Comparison of ENCODE assay signal across 12 cellular contexts in genomic region chr7:8277394-8277982, GRCh38. TPM values are rescaled to one million over a fixed set of nuclear protein-coding genes. Genes with fewer than 3 reads are reported as not detected.
A peak's percentile ranks its signal among the peaks of the same experiment; 100 is the strongest.
DNase-seq lines count a peak whose midpoint lies in the region; ATAC-seq, FAIRE-seq and TF ChIP-seq lines count a peak whose summit lies in the region.
"Had no signal": no experiment of that assay in that cellular context is flagged by ENCODE, and none has a peak within 500 bp of the region (broad histone marks: within the 10 kb centered on the region; RNA-seq: fewer than 3 reads in every experiment).

No MANE protein-coding gene starts in this region.

- H3K9me3 Mint-ChIP-seq in endothelial cell (ENCODE audit: unreplicated experiment), result no peaks in the 10 kb centered on the region
- H3K9me3 Mint-ChIP-seq: nephron had no signal

- no peak overlapping the region for H2AFZ ChIP-seq in keratinocyte (ENCODE audit: control insufficient read depth, low read length)

- no peaks in the 10 kb centered on the region for H3K36me3 ChIP-seq in keratinocyte (ENCODE audit: control insufficient read depth in 2 of 2, extremely low read depth in 1 of 2, insufficient read depth in 2 of 2, low read length in 2 of 2)
- H3K36me3 ChIP-seq in effector memory CD4-positive, alpha-beta T cell (ENCODE audit: control insufficient read depth, insufficient read depth, low read length), result no peaks in the 10 kb centered on the region

- peaks cover 3% of the 10 kb centered on the region for H3K27me3 ChIP-seq in HL-60 (ENCODE audit: insufficient read depth, poor library complexity, severe bottlenecking)
- no peaks in the 10 kb centered on the region for H3K27me3 ChIP-seq in keratinocyte (ENCODE audit: control insufficient read depth, extremely low read depth, insufficient read depth, low read length)
- H3K27me3 ChIP-seq in effector memory CD4-positive, alpha-beta T cell (replicated peaks; ENCODE audit: control insufficient read depth, insufficient read depth, low read length, poor library complexity, severe bottlenecking), result no peaks in the 10 kb centered on the region

- H3K9me3 ChIP-seq in keratinocyte (ENCODE audit: control insufficient read depth, low read depth, low read length), result no peaks in the 10 kb centered on the region
- no peaks in the 10 kb centered on the region for H3K9me3 ChIP-seq in effector memory CD4-positive, alpha-beta T cell (ENCODE audit: control insufficient read depth, low read length)

- DNase-seq in D721Med (ENCODE audit: insufficient read length, low spot score), result no peak
- DNase-seq in HL-60 (ENCODE audit: low read depth in 1 of 2, low spot score in 1 of 2), result no peak
- DNase-seq in RCC 7860 (ENCODE audit: low spot score), result peak; percentile 20
- DNase-seq in keratinocyte (ENCODE audit: low read depth, low spot score), result no peak
- DNase-seq in effector memory CD4-positive, alpha-beta T cell, result no peak
- DNase-seq in endothelial cell (ENCODE audit: low spot score), result no peak
- DNase-seq in NK-92 (lab: John Stamatoyannopoulos, UW; ENCODE audit: unreplicated experiment), result no peak
- DNase-seq: activated CD4-positive, alpha-beta T cell treated with anti-CD3 and anti-CD28 coated beads, Interleukin-2, amount 50 U/mL, for 4 hours; glutamatergic neuron; stimulated activated CD4-positive, alpha-beta T cell treated with anti-CD3 and anti-CD28 coated beads, Interleukin-4, amount 100 ng/mL, for 24 hours had no signal

- H3K4me3 ChIP-seq in HL-60 (replicated peaks; ENCODE audit: insufficient read depth, low read length) (no peak overlapping the region), keratinocyte (ENCODE audit: control insufficient read depth in 2 of 3, extremely low read depth in 1 of 3, insufficient read depth in 2 of 3, low read depth in 1 of 3, low read length in 3 of 3) (no peak overlapping the region)
- no peak overlapping the region for H3K4me3 ChIP-seq in effector memory CD4-positive, alpha-beta T cell (ENCODE audit: insufficient read depth, low read depth, low read length, poor library complexity, severe bottlenecking)

- no peaks in the 10 kb centered on the region for H3K4me1 ChIP-seq in keratinocyte (ENCODE audit: control insufficient read depth, extremely low read depth, insufficient read depth, low read length)
- H3K4me1 ChIP-seq in effector memory CD4-positive, alpha-beta T cell (ENCODE audit: control insufficient read depth, insufficient read depth, low read length, poor library complexity, severe bottlenecking), result no peaks in the 10 kb centered on the region

- TF ChIP-seq CTCF in D721Med (IDR thresholded peaks at IDR 0.05; ENCODE audit: insufficient read depth, missing control alignments) (peak; percentile 23), HL-60 (IDR thresholded peaks at IDR 0.05; ENCODE audit: insufficient read depth, low read length) (peak; percentile 28), keratinocyte (optimal IDR thresholded peaks at IDR 0.05 in 1 of 3, IDR thresholded peaks at IDR 0.05 in 1 of 3, conservative IDR thresholded peaks at IDR 0.05 in 1 of 3; ENCODE audit: extremely low read depth in 1 of 3, insufficient read depth in 2 of 3, low read length in 3 of 3) (peak; percentile 8 to 47 (median 31)), endothelial cell (IDR thresholded peaks at IDR 0.05; ENCODE audit: unreplicated experiment) (no peak)

- H3K9me1 ChIP-seq in keratinocyte (ENCODE audit: control insufficient read depth, extremely low read depth, insufficient read depth, low read length), result no peaks in the 10 kb centered on the region

- H3K27ac Mint-ChIP-seq in endothelial cell (ENCODE audit: unreplicated experiment), result no peak overlapping the region
- H3K27ac Mint-ChIP-seq: nephron had no signal

- no peak overlapping the region for H3K4me3 Mint-ChIP-seq in endothelial cell (ENCODE audit: unreplicated experiment)
- H3K4me3 Mint-ChIP-seq: nephron had no signal

- H3K79me2 ChIP-seq in keratinocyte (ENCODE audit: control insufficient read depth, insufficient read depth, low read length), result no peaks in the 10 kb centered on the region

- no peak overlapping the region for H3K4me2 ChIP-seq in keratinocyte (ENCODE audit: control insufficient read depth, extremely low read depth, insufficient read depth, low read depth, low read length)

- FAIRE-seq in D721Med (lab: Jason Lieb, UNC) (no peak), RCC 7860 (lab: Jason Lieb, UNC) (peak; percentile 34), keratinocyte (lab: Jason Lieb, UNC) (no peak)

- dilution Hi-C loops in keratinocyte (cut with MboI; ENCODE audit: extremely low pct_ligation_motif_present, low sequenced_read_pairs), result no loop called here

- H3K4me1 Mint-ChIP-seq in endothelial cell (ENCODE audit: unreplicated experiment), result peaks cover 7% of the 10 kb centered on the region
- H3K4me1 Mint-ChIP-seq: nephron had no signal

- H3K27ac ChIP-seq in HL-60 (replicated peaks) (no peak overlapping the region), keratinocyte (ENCODE audit: control insufficient read depth, insufficient read depth, low read length) (no peak overlapping the region)
- no peak overlapping the region for H3K27ac ChIP-seq in effector memory CD4-positive, alpha-beta T cell (ENCODE audit: insufficient read depth, low read length, poor library complexity, severe bottlenecking)

- H3K9ac ChIP-seq in keratinocyte (ENCODE audit: control insufficient read depth, extremely low read depth, insufficient read depth, low read length), result no peak overlapping the region

- no peak for ATAC-seq in GM18520 (IDR thresholded peaks at IDR 0.05; ENCODE audit: unreplicated experiment)

- H4K20me1 ChIP-seq in keratinocyte (ENCODE audit: control insufficient read depth, extremely low read depth, insufficient read depth, low read length), result no peaks in the 10 kb centered on the region

- no peaks in the 10 kb centered on the region for H3K27me3 Mint-ChIP-seq in endothelial cell (ENCODE audit: unreplicated experiment)

- H3K36me3 Mint-ChIP-seq in endothelial cell (ENCODE audit: low read depth, unreplicated experiment), result no peaks in the 10 kb centered on the region

RNA-seq across cellular contexts. Expression of gene ICA1, which starts 15.5 kb away (rescaled TPM):
- polyA plus RNA-seq in keratinocyte, result 1.1 to 1.9 TPM (median 1.1 TPM) in 3 replicates
- 5.6 TPM for polyA plus RNA-seq in keratinocyte (2011; ENCODE audit: low read depth)
- 2.1 and 2.3 TPM in 2 replicates for polyA plus RNA-seq in keratinocyte (2011; cell fraction: cytosol; rRNA removed)
- polyA plus RNA-seq in keratinocyte (2011; cell fraction: nucleus; rRNA removed), result 4.6 and 7.7 TPM in 2 replicates
- polyA plus RNA-seq in keratinocyte (2012; ENCODE audit: low replicate concordance), result 1.5 and 5.6 TPM in 2 replicates
- 2.8 to 7.0 TPM in 2 of 3 replicates, not detected in the other for polyA minus RNA-seq in keratinocyte
- 1.9 TPM for polyA minus RNA-seq in keratinocyte (2011; cell fraction: cytosol; rRNA and poly(A)+ RNA removed)
- 2.0 and 4.6 TPM in 2 replicates for polyA minus RNA-seq in keratinocyte (2011; cell fraction: nucleus; rRNA and poly(A)+ RNA removed)
- total RNA-seq in endothelial cell (ENCODE audit: unreplicated experiment), result 91.4 TPM
